ENCODE assay signal across 2 cellular contexts in genomic region chr20:22582386-22582959, GRCh38.
A peak's percentile ranks its signal among the peaks of the same experiment; 100 is the strongest.
TF ChIP-seq lines count a peak whose summit lies in the region.

No MANE protein-coding gene starts in this region.

TF ChIP-seq in WTC11, 78 proteins besides CTCF, POLR2A, EP300 and RAD21:
- TF ChIP-seq, protein P1, sequence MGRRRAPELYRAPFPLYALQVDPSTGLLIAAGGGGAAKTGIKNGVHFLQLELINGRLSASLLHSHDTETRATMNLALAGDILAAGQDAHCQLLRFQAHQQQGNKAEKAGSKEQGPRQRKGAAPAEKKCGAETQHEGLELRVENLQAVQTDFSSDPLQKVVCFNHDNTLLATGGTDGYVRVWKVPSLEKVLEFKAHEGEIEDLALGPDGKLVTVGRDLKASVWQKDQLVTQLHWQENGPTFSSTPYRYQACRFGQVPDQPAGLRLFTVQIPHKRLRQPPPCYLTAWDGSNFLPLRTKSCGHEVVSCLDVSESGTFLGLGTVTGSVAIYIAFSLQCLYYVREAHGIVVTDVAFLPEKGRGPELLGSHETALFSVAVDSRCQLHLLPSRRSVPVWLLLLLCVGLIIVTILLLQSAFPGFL (CRISPR knock-in tag; IDR thresholded peaks at IDR 0.05; ENCODE audit: borderline replicate concordance): no peak
- no peak for TF ChIP-seq ZNF671 (CRISPR knock-in tag; IDR thresholded peaks at IDR 0.05)
- no peak for TF ChIP-seq E2F4 (CRISPR knock-in tag; IDR thresholded peaks at IDR 0.05; ENCODE audit: borderline replicate concordance, low read depth)
- TF ChIP-seq ESRRA (CRISPR knock-in tag; IDR thresholded peaks at IDR 0.05; ENCODE audit: borderline replicate concordance): no peak
- no peak for TF ChIP-seq FOXK1 (CRISPR knock-in tag; IDR thresholded peaks at IDR 0.05)
- TF ChIP-seq SP1 (CRISPR knock-in tag; conservative IDR thresholded peaks at IDR 0.05): no peak
- TF ChIP-seq, protein P2, sequence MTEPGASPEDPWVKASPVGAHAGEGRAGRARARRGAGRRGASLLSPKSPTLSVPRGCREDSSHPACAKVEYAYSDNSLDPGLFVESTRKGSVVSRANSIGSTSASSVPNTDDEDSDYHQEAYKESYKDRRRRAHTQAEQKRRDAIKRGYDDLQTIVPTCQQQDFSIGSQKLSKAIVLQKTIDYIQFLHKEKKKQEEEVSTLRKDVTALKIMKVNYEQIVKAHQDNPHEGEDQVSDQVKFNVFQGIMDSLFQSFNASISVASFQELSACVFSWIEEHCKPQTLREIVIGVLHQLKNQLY (CRISPR knock-in tag; IDR thresholded peaks at IDR 0.05): no peak
- TF ChIP-seq, protein P3, sequence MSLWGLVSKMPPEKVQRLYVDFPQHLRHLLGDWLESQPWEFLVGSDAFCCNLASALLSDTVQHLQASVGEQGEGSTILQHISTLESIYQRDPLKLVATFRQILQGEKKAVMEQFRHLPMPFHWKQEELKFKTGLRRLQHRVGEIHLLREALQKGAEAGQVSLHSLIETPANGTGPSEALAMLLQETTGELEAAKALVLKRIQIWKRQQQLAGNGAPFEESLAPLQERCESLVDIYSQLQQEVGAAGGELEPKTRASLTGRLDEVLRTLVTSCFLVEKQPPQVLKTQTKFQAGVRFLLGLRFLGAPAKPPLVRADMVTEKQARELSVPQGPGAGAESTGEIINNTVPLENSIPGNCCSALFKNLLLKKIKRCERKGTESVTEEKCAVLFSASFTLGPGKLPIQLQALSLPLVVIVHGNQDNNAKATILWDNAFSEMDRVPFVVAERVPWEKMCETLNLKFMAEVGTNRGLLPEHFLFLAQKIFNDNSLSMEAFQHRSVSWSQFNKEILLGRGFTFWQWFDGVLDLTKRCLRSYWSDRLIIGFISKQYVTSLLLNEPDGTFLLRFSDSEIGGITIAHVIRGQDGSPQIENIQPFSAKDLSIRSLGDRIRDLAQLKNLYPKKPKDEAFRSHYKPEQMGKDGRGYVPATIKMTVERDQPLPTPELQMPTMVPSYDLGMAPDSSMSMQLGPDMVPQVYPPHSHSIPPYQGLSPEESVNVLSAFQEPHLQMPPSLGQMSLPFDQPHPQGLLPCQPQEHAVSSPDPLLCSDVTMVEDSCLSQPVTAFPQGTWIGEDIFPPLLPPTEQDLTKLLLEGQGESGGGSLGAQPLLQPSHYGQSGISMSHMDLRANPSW (CRISPR knock-in tag; conservative IDR thresholded peaks at IDR 0.05; ENCODE audit: low read depth): no peak
- no peak for TF ChIP-seq TEAD1 (CRISPR knock-in tag; IDR thresholded peaks at IDR 0.05)
- TF ChIP-seq ZNF423 (CRISPR knock-in tag; IDR thresholded peaks at IDR 0.05): no peak

TF ChIP-seq in HepG2, 621 proteins besides CTCF, POLR2A, EP300 and RAD21 (continued from another document and continues in another):
- TF ChIP-seq, protein P4, sequence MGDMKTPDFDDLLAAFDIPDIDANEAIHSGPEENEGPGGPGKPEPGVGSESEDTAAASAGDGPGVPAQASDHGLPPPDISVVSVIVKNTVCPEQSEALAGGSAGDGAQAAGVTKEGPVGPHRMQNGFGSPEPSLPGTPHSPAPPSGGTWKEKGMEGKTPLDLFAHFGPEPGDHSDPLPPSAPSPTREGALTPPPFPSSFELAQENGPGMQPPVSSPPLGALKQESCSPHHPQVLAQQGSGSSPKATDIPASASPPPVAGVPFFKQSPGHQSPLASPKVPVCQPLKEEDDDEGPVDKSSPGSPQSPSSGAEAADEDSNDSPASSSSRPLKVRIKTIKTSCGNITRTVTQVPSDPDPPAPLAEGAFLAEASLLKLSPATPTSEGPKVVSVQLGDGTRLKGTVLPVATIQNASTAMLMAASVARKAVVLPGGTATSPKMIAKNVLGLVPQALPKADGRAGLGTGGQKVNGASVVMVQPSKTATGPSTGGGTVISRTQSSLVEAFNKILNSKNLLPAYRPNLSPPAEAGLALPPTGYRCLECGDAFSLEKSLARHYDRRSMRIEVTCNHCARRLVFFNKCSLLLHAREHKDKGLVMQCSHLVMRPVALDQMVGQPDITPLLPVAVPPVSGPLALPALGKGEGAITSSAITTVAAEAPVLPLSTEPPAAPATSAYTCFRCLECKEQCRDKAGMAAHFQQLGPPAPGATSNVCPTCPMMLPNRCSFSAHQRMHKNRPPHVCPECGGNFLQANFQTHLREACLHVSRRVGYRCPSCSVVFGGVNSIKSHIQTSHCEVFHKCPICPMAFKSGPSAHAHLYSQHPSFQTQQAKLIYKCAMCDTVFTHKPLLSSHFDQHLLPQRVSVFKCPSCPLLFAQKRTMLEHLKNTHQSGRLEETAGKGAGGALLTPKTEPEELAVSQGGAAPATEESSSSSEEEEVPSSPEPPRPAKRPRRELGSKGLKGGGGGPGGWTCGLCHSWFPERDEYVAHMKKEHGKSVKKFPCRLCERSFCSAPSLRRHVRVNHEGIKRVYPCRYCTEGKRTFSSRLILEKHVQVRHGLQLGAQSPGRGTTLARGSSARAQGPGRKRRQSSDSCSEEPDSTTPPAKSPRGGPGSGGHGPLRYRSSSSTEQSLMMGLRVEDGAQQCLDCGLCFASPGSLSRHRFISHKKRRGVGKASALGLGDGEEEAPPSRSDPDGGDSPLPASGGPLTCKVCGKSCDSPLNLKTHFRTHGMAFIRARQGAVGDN (CRISPR knock-in tag; IDR thresholded peaks at IDR 0.05): peak; percentile 6; the same call in 1 of the 2 replicates
- TF ChIP-seq, protein P5, sequence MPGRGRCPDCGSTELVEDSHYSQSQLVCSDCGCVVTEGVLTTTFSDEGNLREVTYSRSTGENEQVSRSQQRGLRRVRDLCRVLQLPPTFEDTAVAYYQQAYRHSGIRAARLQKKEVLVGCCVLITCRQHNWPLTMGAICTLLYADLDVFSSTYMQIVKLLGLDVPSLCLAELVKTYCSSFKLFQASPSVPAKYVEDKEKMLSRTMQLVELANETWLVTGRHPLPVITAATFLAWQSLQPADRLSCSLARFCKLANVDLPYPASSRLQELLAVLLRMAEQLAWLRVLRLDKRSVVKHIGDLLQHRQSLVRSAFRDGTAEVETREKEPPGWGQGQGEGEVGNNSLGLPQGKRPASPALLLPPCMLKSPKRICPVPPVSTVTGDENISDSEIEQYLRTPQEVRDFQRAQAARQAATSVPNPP (CRISPR knock-in tag; IDR thresholded peaks at IDR 0.05): peak; percentile 23; the same call in 1 of the 2 replicates
- TF ChIP-seq ZNF160 (CRISPR knock-in tag; IDR thresholded peaks at IDR 0.05) (0 out of 2 replicates have a peak, but pooled peaks have one; percentile 37), ZNF710 (CRISPR knock-in tag; IDR thresholded peaks at IDR 0.05; ENCODE audit: borderline replicate concordance) (0 out of 2 replicates have a peak, but pooled peaks have one; percentile 19), ZFYVE20 (CRISPR knock-in tag; IDR thresholded peaks at IDR 0.05; ENCODE audit: borderline replicate concordance, low read depth) (0 out of 2 replicates have a peak, but pooled peaks have one; percentile 27), ZNF317 (CRISPR knock-in tag; IDR thresholded peaks at IDR 0.05) (no peak), THAP7 (CRISPR knock-in tag; IDR thresholded peaks at IDR 0.05) (peak; percentile 43; the same call in 1 of the 2 replicates), ZNF33B (CRISPR knock-in tag; IDR thresholded peaks at IDR 0.05) (no peak), PRMT3 (CRISPR knock-in tag; IDR thresholded peaks at IDR 0.05; ENCODE audit: borderline replicate concordance, low read depth) (peak; percentile 58; the same call in 1 of the 2 replicates), ZBTB33 (CRISPR knock-in tag; IDR thresholded peaks at IDR 0.05) (peak; percentile 77), PHF5A (CRISPR knock-in tag; IDR thresholded peaks at IDR 0.05; ENCODE audit: low read depth, unreplicated experiment) (peak; percentile 25), RBM39 (IDR thresholded peaks at IDR 0.05; ENCODE audit: low read depth, low read length, poor library complexity, severe bottlenecking) (peak; percentile 26), RFXAP (CRISPR knock-in tag; IDR thresholded peaks at IDR 0.05; ENCODE audit: borderline replicate concordance) (0 out of 2 replicates have a peak, but pooled peaks have one; percentile 44), ZNF572 (CRISPR knock-in tag; IDR thresholded peaks at IDR 0.05) (no peak), ZNF550 (CRISPR knock-in tag; IDR thresholded peaks at IDR 0.05; ENCODE audit: borderline replicate concordance) (no peak), HOXA3 (CRISPR knock-in tag; IDR thresholded peaks at IDR 0.05) (peak; percentile 8; the same call in 1 of the 2 replicates), SRY (CRISPR knock-in tag; IDR thresholded peaks at IDR 0.05) (peak; percentile 21; the same call in 1 of the 2 replicates), ZNF260 (CRISPR knock-in tag; IDR thresholded peaks at IDR 0.05; ENCODE audit: borderline replicate concordance, low read depth) (no peak), ZNF878 (CRISPR knock-in tag; IDR thresholded peaks at IDR 0.05) (no peak), FLYWCH1 (CRISPR knock-in tag; IDR thresholded peaks at IDR 0.05) (no peak), ZNF17 (CRISPR knock-in tag; IDR thresholded peaks at IDR 0.05) (no peak)
- TF ChIP-seq, protein P6, sequence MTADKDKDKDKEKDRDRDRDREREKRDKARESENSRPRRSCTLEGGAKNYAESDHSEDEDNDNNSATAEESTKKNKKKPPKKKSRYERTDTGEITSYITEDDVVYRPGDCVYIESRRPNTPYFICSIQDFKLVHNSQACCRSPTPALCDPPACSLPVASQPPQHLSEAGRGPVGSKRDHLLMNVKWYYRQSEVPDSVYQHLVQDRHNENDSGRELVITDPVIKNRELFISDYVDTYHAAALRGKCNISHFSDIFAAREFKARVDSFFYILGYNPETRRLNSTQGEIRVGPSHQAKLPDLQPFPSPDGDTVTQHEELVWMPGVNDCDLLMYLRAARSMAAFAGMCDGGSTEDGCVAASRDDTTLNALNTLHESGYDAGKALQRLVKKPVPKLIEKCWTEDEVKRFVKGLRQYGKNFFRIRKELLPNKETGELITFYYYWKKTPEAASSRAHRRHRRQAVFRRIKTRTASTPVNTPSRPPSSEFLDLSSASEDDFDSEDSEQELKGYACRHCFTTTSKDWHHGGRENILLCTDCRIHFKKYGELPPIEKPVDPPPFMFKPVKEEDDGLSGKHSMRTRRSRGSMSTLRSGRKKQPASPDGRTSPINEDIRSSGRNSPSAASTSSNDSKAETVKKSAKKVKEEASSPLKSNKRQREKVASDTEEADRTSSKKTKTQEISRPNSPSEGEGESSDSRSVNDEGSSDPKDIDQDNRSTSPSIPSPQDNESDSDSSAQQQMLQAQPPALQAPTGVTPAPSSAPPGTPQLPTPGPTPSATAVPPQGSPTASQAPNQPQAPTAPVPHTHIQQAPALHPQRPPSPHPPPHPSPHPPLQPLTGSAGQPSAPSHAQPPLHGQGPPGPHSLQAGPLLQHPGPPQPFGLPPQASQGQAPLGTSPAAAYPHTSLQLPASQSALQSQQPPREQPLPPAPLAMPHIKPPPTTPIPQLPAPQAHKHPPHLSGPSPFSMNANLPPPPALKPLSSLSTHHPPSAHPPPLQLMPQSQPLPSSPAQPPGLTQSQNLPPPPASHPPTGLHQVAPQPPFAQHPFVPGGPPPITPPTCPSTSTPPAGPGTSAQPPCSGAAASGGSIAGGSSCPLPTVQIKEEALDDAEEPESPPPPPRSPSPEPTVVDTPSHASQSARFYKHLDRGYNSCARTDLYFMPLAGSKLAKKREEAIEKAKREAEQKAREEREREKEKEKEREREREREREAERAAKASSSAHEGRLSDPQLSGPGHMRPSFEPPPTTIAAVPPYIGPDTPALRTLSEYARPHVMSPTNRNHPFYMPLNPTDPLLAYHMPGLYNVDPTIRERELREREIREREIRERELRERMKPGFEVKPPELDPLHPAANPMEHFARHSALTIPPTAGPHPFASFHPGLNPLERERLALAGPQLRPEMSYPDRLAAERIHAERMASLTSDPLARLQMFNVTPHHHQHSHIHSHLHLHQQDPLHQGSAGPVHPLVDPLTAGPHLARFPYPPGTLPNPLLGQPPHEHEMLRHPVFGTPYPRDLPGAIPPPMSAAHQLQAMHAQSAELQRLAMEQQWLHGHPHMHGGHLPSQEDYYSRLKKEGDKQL (CRISPR knock-in tag; IDR thresholded peaks at IDR 0.05; ENCODE audit: low read depth): no peak
